In genomic region chr3:113247051-113247450, GRCh38 we compare ENCODE assay signal across 19 cellular contexts. TPM values are rescaled to one million over a fixed set of nuclear protein-coding genes. Genes with fewer than 3 reads are reported as not detected.
DNase-seq lines count a peak whose midpoint lies in the region; ATAC-seq and TF ChIP-seq lines count a peak whose summit lies in the region.
"Had no signal": no experiment of that assay in that cellular context is flagged by ENCODE, and none has a peak within 500 bp of the region (broad histone marks: within the 10 kb centered on the region; RNA-seq: fewer than 3 reads in every experiment).

No MANE protein-coding gene starts in this region.

- H3K4me1 ChIP-seq in esophagus muscularis mucosa (peaks cover 11 to 81% (median 75%) of the 10 kb centered on the region in 4 donors), neural progenitor cell (peaks cover 53% of the 10 kb centered on the region), suprapubic skin (peaks cover 63% of the 10 kb centered on the region)
- H3K4me1 ChIP-seq: body of pancreas had no signal

- no peaks in the 10 kb centered on the region for H3K27me3 ChIP-seq in esophagus muscularis mucosa
- H3K27me3 ChIP-seq in neural progenitor cell: no peaks in the 10 kb centered on the region
- no peaks in the 10 kb centered on the region for H3K27me3 ChIP-seq in suprapubic skin
- H3K27me3 ChIP-seq: body of pancreas had no signal

- no peaks in the 10 kb centered on the region; the same call in 1 of the 2 replicates for H3K27me3 Mint-ChIP-seq in HFFc6 (ENCODE audit: insufficient read depth)
- H3K27me3 Mint-ChIP-seq in neural progenitor cell (ENCODE audit: insufficient read depth, low read depth): peaks cover 2% of the 10 kb centered on the region
- H3K27me3 Mint-ChIP-seq: dendritic cell treated with granulocyte-macrophage colony-stimulating factor and Interleukin-4, amounts not matched to agents 40 ng/mL and 50 ng/mL, for 4 days had no signal

- DNase-seq in HFFc6: no peak
- DNase-seq in esophagus muscularis mucosa (ENCODE audit: extremely low spot score): no peak
- DNase-seq in neural progenitor cell (ENCODE audit: low spot score): no peak
- no peak for DNase-seq in suprapubic skin (ENCODE audit: low spot score in 2 of 2)
- no peak for DNase-seq in hepatic stellate cell (ENCODE audit: low spot score)
- no peak for DNase-seq in foreskin fibroblast
- DNase-seq: activated CD4-positive, alpha-beta T cell treated with anti-CD3 and anti-CD28 coated beads, Interleukin-2, amount 50 U/mL, for 4 hours; activated naive CD4-positive, alpha-beta T cell treated with anti-CD3 and anti-CD28 coated beads, Interleukin-2, amount 10 ng/mL, durations not matched to agents 7 days and 5 days; activated T-cell treated with anti-CD3 and anti-CD28 coated beads, Interleukin-2, amount 50 U/mL, for 1 hour; body of pancreas; HCEC 1CT; head of caudate nucleus; midbrain; NCI-H1105 treated with DMSO at 0.1 percent for 48 hours had no signal

- H3K9me3 ChIP-seq in esophagus muscularis mucosa: no peaks in the 10 kb centered on the region
- no peaks in the 10 kb centered on the region for H3K9me3 ChIP-seq in neural progenitor cell (ENCODE audit: low read depth)
- no peaks in the 10 kb centered on the region for H3K9me3 ChIP-seq in suprapubic skin
- H3K9me3 ChIP-seq: body of pancreas had no signal

- peaks cover 14% of the 10 kb centered on the region; the same call in 1 of the 2 replicates for H3K36me3 Mint-ChIP-seq in HFFc6 (ENCODE audit: low read depth)
- H3K36me3 Mint-ChIP-seq in neural progenitor cell: peaks cover 56% of the 10 kb centered on the region
- H3K36me3 Mint-ChIP-seq: activated naive CD4-positive, alpha-beta T cell treated with anti-CD3 and anti-CD28 coated beads, Interleukin-2, amount 10 ng/mL, durations not matched to agents 7 days and 5 days had no signal

- peak overlapping the region; percentile 77 to 87 (median 84) for H3K27ac ChIP-seq in esophagus muscularis mucosa (replicated peaks in 1 of 4)
- H3K27ac ChIP-seq in neural progenitor cell: no peak overlapping the region
- peak overlapping the region; percentile 92 for H3K27ac ChIP-seq in suprapubic skin
- H3K27ac ChIP-seq: body of pancreas, epithelial cell of prostate had no signal

- H3K4me2 ChIP-seq in neural progenitor cell: peak overlapping the region; percentile 46

- peaks cover 59% of the 10 kb centered on the region for H3K79me2 ChIP-seq in neural progenitor cell (ENCODE audit: low read depth)

- H3K9me3 Mint-ChIP-seq in HFFc6: no peaks in the 10 kb centered on the region
- no peaks in the 10 kb centered on the region for H3K9me3 Mint-ChIP-seq in neural progenitor cell
- H3K9me3 Mint-ChIP-seq: activated naive CD4-positive, alpha-beta T cell treated with anti-CD3 and anti-CD28 coated beads, Interleukin-2, amount 10 ng/mL, durations not matched to agents 7 days and 5 days; dendritic cell treated with granulocyte-macrophage colony-stimulating factor and Interleukin-4, amounts not matched to agents 40 ng/mL and 50 ng/mL, for 4 days had no signal

- peaks cover 0 to 28% (median 17%) of the 10 kb centered on the region in 4 donors for H3K36me3 ChIP-seq in esophagus muscularis mucosa
- H3K36me3 ChIP-seq in neural progenitor cell: no peaks in the 10 kb centered on the region
- H3K36me3 ChIP-seq in suprapubic skin: peaks cover 17% of the 10 kb centered on the region

- H4K20me1 ChIP-seq in neural progenitor cell (ENCODE audit: low read depth): peaks cover 82% of the 10 kb centered on the region

- 38% methylated on average over 1 of the region's 1 CpG for WGBS in esophagus muscularis mucosa
- 19% methylated on average over 1 of the region's 1 CpG for WGBS in suprapubic skin

- H3K4me3 Mint-ChIP-seq in HFFc6 (peak overlapping the region; percentile 68; the same call in 1 of the 2 replicates), neural progenitor cell (peak overlapping the region; percentile 34)
- H3K4me3 Mint-ChIP-seq: activated naive CD4-positive, alpha-beta T cell treated with anti-CD3 and anti-CD28 coated beads, Interleukin-2, amount 10 ng/mL, durations not matched to agents 7 days and 5 days; dendritic cell treated with granulocyte-macrophage colony-stimulating factor and Interleukin-4, amounts not matched to agents 40 ng/mL and 50 ng/mL, for 4 days had no signal

- intact Hi-C loops in esophagus muscularis mucosa (cut with DNase I): loop anchor here (5.0 kb wide), 1 partner anchor 35 kb away; the partner anchor contains the start of gene BOC

- no peak overlapping the region for H2AFZ ChIP-seq in neural progenitor cell (replicated peaks)

- TF ChIP-seq POLR2A in esophagus muscularis mucosa (IDR thresholded peaks at IDR 0.05; ENCODE audit: low read depth) (no peak), suprapubic skin (IDR thresholded peaks at IDR 0.05) (no peak)

- H3K4me3 ChIP-seq in esophagus muscularis mucosa: no peak overlapping the region
- H3K4me3 ChIP-seq in neural progenitor cell: no peak overlapping the region
- no peak overlapping the region for H3K4me3 ChIP-seq in suprapubic skin
- peak overlapping the region in 1 of 2 donors; percentile 13 for H3K4me3 ChIP-seq in foreskin fibroblast (ENCODE audit: low read depth in 1 of 2, low read length in 2 of 2)
- H3K4me3 ChIP-seq: body of pancreas had no signal

- H3K4me1 Mint-ChIP-seq in HFFc6 (ENCODE audit: low read depth): peaks cover 76% of the 10 kb centered on the region
- peaks cover 74% of the 10 kb centered on the region for H3K4me1 Mint-ChIP-seq in neural progenitor cell

- no peak overlapping the region for H3K9ac ChIP-seq in neural progenitor cell

- TF ChIP-seq CTCF in HFFc6 (IDR thresholded peaks at IDR 0.05) (no peak), esophagus muscularis mucosa (IDR thresholded peaks at IDR 0.05) (no peak), neural progenitor cell (IDR thresholded peaks at IDR 0.05) (no peak), suprapubic skin (IDR thresholded peaks at IDR 0.05) (no peak), foreskin fibroblast (IDR thresholded peaks at IDR 0.05; ENCODE audit: low read depth, low read length) (no peak)

- TF ChIP-seq EP300 in esophagus muscularis mucosa (IDR thresholded peaks at IDR 0.05) (no peak), suprapubic skin (IDR thresholded peaks at IDR 0.05) (no peak)

- no peak for ATAC-seq in GM19023 (IDR thresholded peaks at IDR 0.05; ENCODE audit: unreplicated experiment)
- ATAC-seq in HG03469 (IDR thresholded peaks at IDR 0.05; ENCODE audit: unreplicated experiment): no peak
- ATAC-seq: body of pancreas, Panc1 had no signal

- peaks cover 62% of the 10 kb centered on the region for H3F3A ChIP-seq in neural progenitor cell (ENCODE audit: low read depth)

- H3K27ac Mint-ChIP-seq in HFFc6: peak overlapping the region; percentile 67; the same call in 1 of the 2 replicates
- H3K27ac Mint-ChIP-seq in neural progenitor cell: peak overlapping the region; percentile 93
- H3K27ac Mint-ChIP-seq: activated naive CD4-positive, alpha-beta T cell treated with anti-CD3 and anti-CD28 coated beads, Interleukin-2, amount 10 ng/mL, durations not matched to agents 7 days and 5 days; dendritic cell treated with granulocyte-macrophage colony-stimulating factor and Interleukin-4, amounts not matched to agents 40 ng/mL and 50 ng/mL, for 4 days had no signal

RNA-seq across cellular contexts. Expression of gene BOC, which starts 35.7 kb away (rescaled TPM):
- 10 to 100 TPM in 4 of 6 experiments, 1 to 10 TPM in 2; 7.0 to 15.1 (median 13.2) TPM for total RNA-seq in HFFc6 (2021; fragmentation: NEBNext Ultra II Directional; extraction: Animal tissue kit (Norgen Biotek cat#: 25700))
- total RNA-seq in esophagus muscularis mucosa (100 to 1,000 TPM in 1 of 4 donors, 10 to 100 TPM in 3; 87.2 to 119 (median 90.8) TPM), neural progenitor cell (ENCODE audit: low replicate concordance) (35.2 and 57.3 TPM in 2 replicates), suprapubic skin (100 to 1,000 TPM in 2 of 4 donors, 10 to 100 TPM in 2; 75.6 to 159 (median 105) TPM)
